In the genomic region with DNA sequence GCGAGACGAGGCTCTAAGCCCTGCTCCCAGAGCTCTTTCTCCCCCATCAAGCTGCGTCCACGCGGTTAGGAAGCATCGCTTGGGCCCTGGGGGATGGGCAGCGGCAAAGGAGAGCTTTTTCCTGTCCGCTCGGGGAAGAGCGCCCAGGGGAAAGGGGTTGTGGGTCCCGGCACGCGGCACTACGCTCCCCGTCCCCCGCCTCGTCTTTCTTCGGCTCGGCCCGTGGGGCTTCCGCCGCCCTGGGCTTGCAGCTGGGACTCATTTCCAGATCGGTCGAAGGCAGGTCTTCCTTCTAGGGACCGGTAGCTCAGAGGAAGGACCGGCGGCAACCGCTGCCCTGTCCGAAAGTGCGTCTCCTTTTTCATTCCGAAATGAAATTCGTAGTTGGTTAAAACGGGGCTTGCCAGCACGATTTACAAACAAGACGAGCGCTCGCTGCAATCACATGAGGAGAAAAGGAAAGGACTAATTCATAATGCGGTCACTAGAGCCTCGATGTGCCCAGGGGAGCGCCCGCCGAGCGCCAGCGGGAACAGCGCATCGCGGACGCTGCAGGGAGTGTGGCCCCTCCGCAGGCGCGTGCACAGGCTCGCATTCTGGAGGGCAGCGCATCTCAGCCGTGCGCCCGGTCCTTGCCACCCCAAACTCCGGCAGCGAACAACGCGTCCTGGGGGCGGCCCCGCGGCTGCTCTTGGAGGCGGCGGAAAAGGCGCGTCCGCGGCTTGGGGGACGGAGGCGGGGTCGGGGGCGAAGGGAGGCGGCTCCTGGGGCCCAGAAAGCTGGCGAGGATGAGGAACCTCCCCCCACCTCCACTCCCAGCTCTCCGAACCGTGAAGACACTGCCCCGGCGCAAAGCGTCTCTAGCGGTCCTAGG, we compare ENCODE assay signal across 8 cellular contexts. TPM values are rescaled to one million over a fixed set of nuclear protein-coding genes. Genes with fewer than 3 reads are reported as not detected.
DNase-seq lines count a peak whose midpoint lies in the region; ATAC-seq and TF ChIP-seq lines count a peak whose summit lies in the region.

No MANE protein-coding gene starts in this region.

- ATAC-seq in GM18870 (IDR thresholded peaks at IDR 0.05; ENCODE audit: unreplicated experiment) (peak; percentile 53), HG03135 (IDR thresholded peaks at IDR 0.05; ENCODE audit: unreplicated experiment) (peak; percentile 51), upper lobe of right lung (peak; percentile 71)

- no peak for TF ChIP-seq CTCF in BE2C (IDR thresholded peaks at IDR 0.05; ENCODE audit: low read depth, low read length)
- no peak for TF ChIP-seq CTCF in fibroblast of villous mesenchyme (IDR thresholded peaks at IDR 0.05; ENCODE audit: insufficient read depth, low read depth, low read length)
- no peak for TF ChIP-seq CTCF in ovary (IDR thresholded peaks at IDR 0.05)
- no peak for TF ChIP-seq CTCF in upper lobe of right lung (IDR thresholded peaks at IDR 0.05)

- intact Hi-C loops in ovary (cut with DNase I) (no loop called here), upper lobe of right lung (cut with DNase I) (no loop called here)

- H3K4me1 ChIP-seq in BE2C: no peaks in the 10 kb centered on the region
- no peaks in the 10 kb centered on the region for H3K4me1 ChIP-seq in ovary (ENCODE audit: insufficient read depth)
- H3K4me1 ChIP-seq in upper lobe of right lung: no peaks in the 10 kb centered on the region

- H3K4me3 ChIP-seq in BE2C (ENCODE audit: low read depth, low read length): peak overlapping the region; percentile 72
- H3K4me3 ChIP-seq in fibroblast of villous mesenchyme (ENCODE audit: low read depth, low read length): peak overlapping the region; percentile 67
- H3K4me3 ChIP-seq in ovary: peak overlapping the region; percentile 33
- H3K4me3 ChIP-seq in upper lobe of right lung: peak overlapping the region; percentile 62

- H3K27me3 ChIP-seq in BE2C: no peaks in the 10 kb centered on the region
- no peaks in the 10 kb centered on the region for H3K27me3 ChIP-seq in ovary
- peaks cover 48% of the 10 kb centered on the region for H3K27me3 ChIP-seq in upper lobe of right lung

- peak; percentile 71 for DNase-seq in BE2C
- peak; percentile 50 for DNase-seq in NOMO-1 treated with DMSO at 0.1 percent for 48 hours (lab: John Stamatoyannopoulos, UW; ENCODE audit: unreplicated experiment)
- peak; percentile 81 for DNase-seq in activated T-cell treated with anti-CD3 and anti-CD28 coated beads for 48 hours (ENCODE audit: low read depth)
- DNase-seq in fibroblast of villous mesenchyme (ENCODE audit: low read depth): peak; percentile 22
- peak in 2 of 5 donors; percentile 31 to 44 for DNase-seq in ovary
- peak; percentile 79 for DNase-seq in upper lobe of right lung

- H3K9me3 ChIP-seq in BE2C: no peaks in the 10 kb centered on the region
- H3K9me3 ChIP-seq in ovary: no peaks in the 10 kb centered on the region
- H3K9me3 ChIP-seq in upper lobe of right lung: no peaks in the 10 kb centered on the region

- no peak overlapping the region for H3K27ac ChIP-seq in ovary
- H3K27ac ChIP-seq in upper lobe of right lung: peak overlapping the region; percentile 43

- no peak for TF ChIP-seq POLR2A in ovary (IDR thresholded peaks at IDR 0.05)

- no peak for TF ChIP-seq EP300 in ovary (IDR thresholded peaks at IDR 0.05)

- H3K36me3 ChIP-seq in BE2C: no peaks in the 10 kb centered on the region
- no peaks in the 10 kb centered on the region for H3K36me3 ChIP-seq in ovary
- no peaks in the 10 kb centered on the region for H3K36me3 ChIP-seq in upper lobe of right lung

- 1% methylated on average over 72 to 81 of the region's 81 CpGs for WGBS in ovary, 3 donors

RNA-seq across cellular contexts. Expression of gene ITPRIPL1, which starts 3.6 kb away (rescaled TPM):
- polyA plus RNA-seq in BE2C (2012; ENCODE audit: insufficient read depth, insufficient read length, low read depth): 10.0 TPM
- 3.2 and 5.2 TPM in 2 replicates for total RNA-seq in fibroblast of villous mesenchyme
- total RNA-seq in ovary: under 1 TPM; 0.11 to 0.92 (median 0.40) TPM
- 1 to 10 TPM in 1 of 2 donors, under 1 TPM in 1; 0.46 to 1.2 TPM for polyA plus RNA-seq in ovary
- 1.3 TPM for total RNA-seq in upper lobe of right lung

RNA-seq across cellular contexts. Expression of gene NCAPH, which starts 14.1 kb away (rescaled TPM):
- polyA plus RNA-seq in BE2C (2012; ENCODE audit: insufficient read depth, insufficient read length, low read depth): 5.3 TPM
- total RNA-seq in fibroblast of villous mesenchyme (7.4 and 13.0 TPM in 2 replicates), ovary (1 to 10 TPM in 1 of 7 donors, under 1 TPM in 6; 0.18 to 3.1 (median 0.64) TPM), upper lobe of right lung (1.6 TPM)
- polyA plus RNA-seq in ovary: 1 to 10 TPM in 1 of 2 donors, under 1 TPM in 1; 0.48 to 1.4 TPM

RNA-seq across cellular contexts. Expression of gene SNRNP200, which starts 16.1 kb away (rescaled TPM):
- 297 TPM for polyA plus RNA-seq in BE2C (2012; ENCODE audit: insufficient read depth, insufficient read length, low read depth)
- total RNA-seq in fibroblast of villous mesenchyme: 39.6 and 39.7 TPM in 2 replicates
- 100 to 1,000 TPM in 5 of 7 donors, 10 to 100 TPM in 2; 71.1 to 149 (median 125) TPM for total RNA-seq in ovary
- polyA plus RNA-seq in ovary: 100 to 1,000 TPM in 1 of 2 donors, 10 to 100 TPM in 1; 92.9 to 102 TPM
- total RNA-seq in upper lobe of right lung: 91.2 TPM

RNA-seq across cellular contexts. Expression of gene CIAO1, which starts 55.4 kb away (rescaled TPM):
- 73.9 TPM for polyA plus RNA-seq in BE2C (2012; ENCODE audit: insufficient read depth, insufficient read length, low read depth)
- total RNA-seq in fibroblast of villous mesenchyme (93.7 and 108 TPM in 2 replicates), ovary (100 to 1,000 TPM in 1 of 7 donors, 10 to 100 TPM in 6; 50.8 to 103 (median 58.5) TPM), upper lobe of right lung (61.7 TPM)
- polyA plus RNA-seq in ovary: 10 to 100 TPM; 42.2 to 55.6 TPM

RNA-seq across cellular contexts. Expression of gene TMEM127, which starts 55.7 kb away (rescaled TPM):
- polyA plus RNA-seq in BE2C (2012; ENCODE audit: insufficient read depth, insufficient read length, low read depth): 16.8 TPM
- total RNA-seq in fibroblast of villous mesenchyme: 27.2 and 29.6 TPM in 2 replicates
- total RNA-seq in ovary: 10 to 100 TPM; 26.9 to 55.1 (median 51.6) TPM
- polyA plus RNA-seq in ovary: 10 to 100 TPM; 32.7 to 44.7 TPM
- 67.3 TPM for total RNA-seq in upper lobe of right lung
